In the genomic region with DNA sequence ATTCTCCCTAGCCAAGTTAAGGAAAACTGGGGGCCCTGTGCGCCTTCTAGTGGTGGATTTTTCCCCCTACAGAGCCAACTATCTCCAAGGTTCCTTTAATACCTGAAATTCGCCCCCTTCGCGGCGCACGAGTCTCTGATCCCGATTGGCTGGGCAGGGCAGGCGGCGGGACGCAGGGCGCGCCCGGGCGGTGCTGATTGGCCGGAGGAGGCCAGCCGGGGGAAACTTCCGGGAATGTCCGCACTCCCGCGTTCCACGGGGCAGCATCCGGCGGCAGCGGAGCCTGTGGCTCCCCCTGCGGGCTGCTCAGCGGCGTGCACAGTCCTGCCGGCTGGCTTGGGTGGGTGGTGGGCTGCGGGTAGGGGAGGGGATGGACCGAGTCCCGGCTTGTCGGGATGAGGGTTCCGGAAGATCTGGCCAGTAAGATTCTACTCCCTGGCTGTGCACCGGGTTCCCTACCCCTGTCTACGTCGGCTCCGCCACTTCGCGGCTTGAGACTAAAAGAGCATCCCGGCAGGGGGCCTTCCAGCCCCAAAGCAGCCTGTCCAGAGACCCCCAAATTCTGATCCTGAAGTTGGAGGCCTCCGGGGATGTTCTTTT, we compare ENCODE assay signal across 1 cellular context.
TF ChIP-seq lines count a peak whose summit lies in the region.

NABP2 (plus strand) TSS at position 241 of the 600 bp plus-strand sequence. CDS start 515 bp downstream, outside the sequence.

TF ChIP-seq in HepG2, 621 proteins besides CTCF, POLR2A, EP300 and RAD21 (continued from another document and continues in another):
- no peak for TF ChIP-seq USF2 (IDR thresholded peaks at IDR 0.05; ENCODE audit: low read depth, low read length)
- no peak for TF ChIP-seq USF2 (CRISPR knock-in tag; IDR thresholded peaks at IDR 0.05; ENCODE audit: borderline replicate concordance)
- no peak for TF ChIP-seq GLI4 (CRISPR knock-in tag; IDR thresholded peaks at IDR 0.05; ENCODE audit: borderline replicate concordance)
- TF ChIP-seq RARG (CRISPR knock-in tag; IDR thresholded peaks at IDR 0.05; ENCODE audit: low read depth) = no peak
- peak; percentile 84 for TF ChIP-seq SALL1 (CRISPR knock-in tag; IDR thresholded peaks at IDR 0.05)
- TF ChIP-seq ZSCAN21 (CRISPR knock-in tag; IDR thresholded peaks at IDR 0.05; ENCODE audit: borderline replicate concordance) = no peak; the same call in 1 of the 2 replicates
- TF ChIP-seq ATAD3A (CRISPR knock-in tag; IDR thresholded peaks at IDR 0.05) = no peak
- TF ChIP-seq GABPA (IDR thresholded peaks at IDR 0.05; ENCODE audit: low read depth, low read length) = peak; percentile 84
- peak; percentile 90 for TF ChIP-seq GABPA (CRISPR knock-in tag; IDR thresholded peaks at IDR 0.05; ENCODE audit: low read depth)
- TF ChIP-seq RFXANK (CRISPR knock-in tag; IDR thresholded peaks at IDR 0.05) = peak; percentile 89; the same call in 1 of the 2 replicates
- TF ChIP-seq, protein P1, sequence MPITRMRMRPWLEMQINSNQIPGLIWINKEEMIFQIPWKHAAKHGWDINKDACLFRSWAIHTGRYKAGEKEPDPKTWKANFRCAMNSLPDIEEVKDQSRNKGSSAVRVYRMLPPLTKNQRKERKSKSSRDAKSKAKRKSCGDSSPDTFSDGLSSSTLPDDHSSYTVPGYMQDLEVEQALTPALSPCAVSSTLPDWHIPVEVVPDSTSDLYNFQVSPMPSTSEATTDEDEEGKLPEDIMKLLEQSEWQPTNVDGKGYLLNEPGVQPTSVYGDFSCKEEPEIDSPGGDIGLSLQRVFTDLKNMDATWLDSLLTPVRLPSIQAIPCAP (CRISPR knock-in tag; IDR thresholded peaks at IDR 0.05; ENCODE audit: low read depth) = no peak
- TF ChIP-seq MXD3 (CRISPR knock-in tag; IDR thresholded peaks at IDR 0.05) = peak; percentile 20; the same call in 1 of the 2 replicates
- TF ChIP-seq GABPB1 (CRISPR knock-in tag; IDR thresholded peaks at IDR 0.05) = peak; percentile 97
- no peak for TF ChIP-seq ZNF282 (IDR thresholded peaks at IDR 0.05; ENCODE audit: partially characterized antibody)
- no peak for TF ChIP-seq JUN (CRISPR knock-in tag; IDR thresholded peaks at IDR 0.05)
- TF ChIP-seq, protein P2, sequence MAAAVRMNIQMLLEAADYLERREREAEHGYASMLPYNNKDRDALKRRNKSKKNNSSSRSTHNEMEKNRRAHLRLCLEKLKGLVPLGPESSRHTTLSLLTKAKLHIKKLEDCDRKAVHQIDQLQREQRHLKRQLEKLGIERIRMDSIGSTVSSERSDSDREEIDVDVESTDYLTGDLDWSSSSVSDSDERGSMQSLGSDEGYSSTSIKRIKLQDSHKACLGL (CRISPR knock-in tag; IDR thresholded peaks at IDR 0.05) = no peak
- TF ChIP-seq ZNF703 (CRISPR knock-in tag; IDR thresholded peaks at IDR 0.05; ENCODE audit: borderline replicate concordance) = no peak
- no peak for TF ChIP-seq SUZ12 (IDR thresholded peaks at IDR 0.05; ENCODE audit: low read depth, low read length)
- peak; percentile 26; the same call in 1 of the 2 replicates for TF ChIP-seq REPIN1 (CRISPR knock-in tag; IDR thresholded peaks at IDR 0.05; ENCODE audit: borderline replicate concordance, low read depth)
- no peak for TF ChIP-seq ZNF441 (CRISPR knock-in tag; IDR thresholded peaks at IDR 0.05; ENCODE audit: borderline replicate concordance)
- no peak for TF ChIP-seq HNRNPL (IDR thresholded peaks at IDR 0.05; ENCODE audit: low read depth, low read length)
- 0 out of 2 replicates have a peak, but pooled peaks have one; percentile 6 for TF ChIP-seq ZNF329 (CRISPR knock-in tag; IDR thresholded peaks at IDR 0.05; ENCODE audit: low read depth)
- no peak for TF ChIP-seq ZNF337 (CRISPR knock-in tag; IDR thresholded peaks at IDR 0.05; ENCODE audit: borderline replicate concordance, low read depth)
- TF ChIP-seq ZGPAT (CRISPR knock-in tag; IDR thresholded peaks at IDR 0.05) = peak; percentile 87
- no peak for TF ChIP-seq THAP8 (CRISPR knock-in tag; IDR thresholded peaks at IDR 0.05; ENCODE audit: borderline replicate concordance)
- TF ChIP-seq NCOA5 (CRISPR knock-in tag; IDR thresholded peaks at IDR 0.05) = no peak
- peak; percentile 74 for TF ChIP-seq PITX1 (CRISPR knock-in tag; IDR thresholded peaks at IDR 0.05)
- TF ChIP-seq ZNF710 (CRISPR knock-in tag; IDR thresholded peaks at IDR 0.05; ENCODE audit: borderline replicate concordance) = no peak
- no peak for TF ChIP-seq SMYD3 (CRISPR knock-in tag; IDR thresholded peaks at IDR 0.05)
- TF ChIP-seq SNAPC5 (CRISPR knock-in tag; IDR thresholded peaks at IDR 0.05; ENCODE audit: borderline replicate concordance) = no peak
- TF ChIP-seq ZBTB1 (CRISPR knock-in tag; IDR thresholded peaks at IDR 0.05; ENCODE audit: borderline replicate concordance) = no peak
- peak; percentile 26; the same call in 1 of the 2 replicates for TF ChIP-seq ZNF331 (CRISPR knock-in tag; IDR thresholded peaks at IDR 0.05)
- TF ChIP-seq ZNF343 (CRISPR knock-in tag; IDR thresholded peaks at IDR 0.05) = no peak
- TF ChIP-seq, protein P3, sequence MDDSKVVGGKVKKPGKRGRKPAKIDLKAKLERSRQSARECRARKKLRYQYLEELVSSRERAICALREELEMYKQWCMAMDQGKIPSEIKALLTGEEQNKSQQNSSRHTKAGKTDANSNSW (CRISPR knock-in tag; IDR thresholded peaks at IDR 0.05; ENCODE audit: borderline replicate concordance) = no peak
- no peak for TF ChIP-seq NFRKB (IDR thresholded peaks at IDR 0.05)
- peak; percentile 91 for TF ChIP-seq RFXAP (CRISPR knock-in tag; IDR thresholded peaks at IDR 0.05; ENCODE audit: borderline replicate concordance)
- TF ChIP-seq SOX6 (IDR thresholded peaks at IDR 0.05) = no peak
- TF ChIP-seq SOX6 (CRISPR knock-in tag; IDR thresholded peaks at IDR 0.05) = peak; percentile 44; the same call in 1 of the 2 replicates
- no peak for TF ChIP-seq GZF1 (CRISPR knock-in tag; IDR thresholded peaks at IDR 0.05)
- TF ChIP-seq ZBTB20 (CRISPR knock-in tag; IDR thresholded peaks at IDR 0.05; ENCODE audit: borderline replicate concordance, low read depth) = no peak
- TF ChIP-seq DNMT1 (CRISPR knock-in tag; IDR thresholded peaks at IDR 0.05) = no peak
- TF ChIP-seq, protein P4, sequence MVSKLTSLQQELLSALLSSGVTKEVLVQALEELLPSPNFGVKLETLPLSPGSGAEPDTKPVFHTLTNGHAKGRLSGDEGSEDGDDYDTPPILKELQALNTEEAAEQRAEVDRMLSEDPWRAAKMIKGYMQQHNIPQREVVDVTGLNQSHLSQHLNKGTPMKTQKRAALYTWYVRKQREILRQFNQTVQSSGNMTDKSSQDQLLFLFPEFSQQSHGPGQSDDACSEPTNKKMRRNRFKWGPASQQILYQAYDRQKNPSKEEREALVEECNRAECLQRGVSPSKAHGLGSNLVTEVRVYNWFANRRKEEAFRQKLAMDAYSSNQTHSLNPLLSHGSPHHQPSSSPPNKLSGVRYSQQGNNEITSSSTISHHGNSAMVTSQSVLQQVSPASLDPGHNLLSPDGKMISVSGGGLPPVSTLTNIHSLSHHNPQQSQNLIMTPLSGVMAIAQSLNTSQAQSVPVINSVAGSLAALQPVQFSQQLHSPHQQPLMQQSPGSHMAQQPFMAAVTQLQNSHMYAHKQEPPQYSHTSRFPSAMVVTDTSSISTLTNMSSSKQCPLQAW (CRISPR knock-in tag; IDR thresholded peaks at IDR 0.05) = peak; percentile 81
- no peak for TF ChIP-seq ZNF569 (CRISPR knock-in tag; IDR thresholded peaks at IDR 0.05; ENCODE audit: borderline replicate concordance)
- no peak; the same call in 1 of the 2 replicates for TF ChIP-seq POLR2AphosphoS5 (IDR thresholded peaks at IDR 0.05; ENCODE audit: low read depth, low read length)
- TF ChIP-seq BHLHE40 (IDR thresholded peaks at IDR 0.05; ENCODE audit: low read length) = peak; percentile 60
- TF ChIP-seq ZKSCAN1 (IDR thresholded peaks at IDR 0.05; ENCODE audit: low read length) = no peak
- no peak for TF ChIP-seq ZNF7 (CRISPR knock-in tag; IDR thresholded peaks at IDR 0.05)
- TF ChIP-seq, protein P5, sequence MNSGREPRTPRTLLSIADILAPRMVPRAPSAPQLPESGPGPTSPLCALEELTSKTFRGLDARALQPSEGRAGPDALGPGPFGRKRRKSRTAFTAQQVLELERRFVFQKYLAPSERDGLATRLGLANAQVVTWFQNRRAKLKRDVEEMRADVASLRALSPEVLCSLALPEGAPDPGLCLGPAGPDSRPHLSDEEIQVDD (CRISPR knock-in tag; IDR thresholded peaks at IDR 0.05; ENCODE audit: borderline replicate concordance) = no peak
- TF ChIP-seq NFATC3 (CRISPR knock-in tag; IDR thresholded peaks at IDR 0.05) = no peak
- no peak; the same call in 1 of the 2 replicates for TF ChIP-seq TAF1 (CRISPR knock-in tag; IDR thresholded peaks at IDR 0.05)
- peak; percentile 34; the same call in 1 of the 2 replicates for TF ChIP-seq SMAD3 (CRISPR knock-in tag; IDR thresholded peaks at IDR 0.05)
- peak; percentile 54; the same call in 1 of the 2 replicates for TF ChIP-seq ZNF556 (CRISPR knock-in tag; IDR thresholded peaks at IDR 0.05; ENCODE audit: borderline replicate concordance)
- TF ChIP-seq ZNF580 (CRISPR knock-in tag; IDR thresholded peaks at IDR 0.05; ENCODE audit: borderline replicate concordance, low read depth) = 0 out of 2 replicates have a peak, but pooled peaks have one; percentile 27
- no peak for TF ChIP-seq POLR2AphosphoS2 (IDR thresholded peaks at IDR 0.05; ENCODE audit: low read depth, low read length)
- TF ChIP-seq SOX5 (CRISPR knock-in tag; IDR thresholded peaks at IDR 0.05; ENCODE audit: borderline replicate concordance) = 0 out of 2 replicates have a peak, but pooled peaks have one; percentile 28
- TF ChIP-seq CBFB (CRISPR knock-in tag; IDR thresholded peaks at IDR 0.05) = peak; percentile 50; the same call in 1 of the 2 replicates
- TF ChIP-seq ZBTB38 (CRISPR knock-in tag; IDR thresholded peaks at IDR 0.05) = 0 out of 2 replicates have a peak, but pooled peaks have one; percentile 13
- TF ChIP-seq ZBTB26 (CRISPR knock-in tag; IDR thresholded peaks at IDR 0.05; ENCODE audit: borderline replicate concordance) = 0 out of 2 replicates have a peak, but pooled peaks have one; percentile 19
- 0 out of 2 replicates have a peak, but pooled peaks have one; percentile 56 for TF ChIP-seq MEF2D (CRISPR knock-in tag; IDR thresholded peaks at IDR 0.05)
- TF ChIP-seq KDM4B (CRISPR knock-in tag; IDR thresholded peaks at IDR 0.05) = no peak
- no peak for TF ChIP-seq FOSL1 (CRISPR knock-in tag; IDR thresholded peaks at IDR 0.05; ENCODE audit: borderline replicate concordance)
